Comparison of ENCODE assay signal across 1 cellular context in genomic region chr19:12884202-12884601, GRCh38.
TF ChIP-seq lines count a peak whose summit lies in the region.

No MANE protein-coding gene starts in this region.

TF ChIP-seq in IMR-90, 13 proteins besides CTCF, POLR2A, EP300 and RAD21:
- no peak for TF ChIP-seq NFE2L2 (IDR thresholded peaks at IDR 0.05; ENCODE audit: low read depth, low read length)
- TF ChIP-seq USF2 (IDR thresholded peaks at IDR 0.05; ENCODE audit: low read depth, low read length): no peak
- no peak for TF ChIP-seq ELK1 (IDR thresholded peaks at IDR 0.05; ENCODE audit: borderline replicate concordance, low read depth, low read length)
- TF ChIP-seq CEBPB (IDR thresholded peaks at IDR 0.05; ENCODE audit: low read depth, low read length): no peak
- no peak for TF ChIP-seq MAFK (IDR thresholded peaks at IDR 0.05; ENCODE audit: low read depth, low read length)
- no peak for TF ChIP-seq FOS (IDR thresholded peaks at IDR 0.05; ENCODE audit: low read depth, low read length)
- no peak for TF ChIP-seq SMC3 (IDR thresholded peaks at IDR 0.05; ENCODE audit: low read depth, low read length)
- TF ChIP-seq CHD1 (IDR thresholded peaks at IDR 0.05; ENCODE audit: low read depth, low read length): no peak
- TF ChIP-seq MAZ (IDR thresholded peaks at IDR 0.05; ENCODE audit: borderline replicate concordance, low read depth, low read length): no peak
